29 cellular contexts compared by ENCODE assay signal in genomic region chr14:104957146-104958113, GRCh38. TPM values are rescaled to one million over a fixed set of nuclear protein-coding genes. Genes with fewer than 3 reads are reported as not detected.
DNase-seq lines count a peak whose midpoint lies in the region; ATAC-seq, FAIRE-seq and TF ChIP-seq lines count a peak whose summit lies in the region.
"Had no signal": no experiment of that assay in that cellular context is flagged by ENCODE, and none has a peak within 500 bp of the region (broad histone marks: within the 10 kb centered on the region; RNA-seq: fewer than 3 reads in every experiment).

No MANE protein-coding gene starts in this region.

- no peaks in the 10 kb centered on the region for H3K4me1 ChIP-seq in HepG2 (ENCODE audit: insufficient read depth, low read length)
- H3K4me1 ChIP-seq: heart left ventricle, SJSA1, tibial nerve had no signal

- no peak for TF ChIP-seq CTCF in natural killer cell (IDR thresholded peaks at IDR 0.05)
- no peak for TF ChIP-seq CTCF in HepG2 (CRISPR knock-in tag; IDR thresholded peaks at IDR 0.05)

- WGBS in HepG2 (ENCODE audit: low lambda C conversion rate) = 23% methylated on average over 12 of the region's 25 CpGs

- no TSS peak for BruUV-seq in HepG2 (replicated peaks; lab: Mats Ljungman, UMichigan)

- no peak overlapping the region for H3K4me2 ChIP-seq in HepG2 (ENCODE audit: low read depth, low read length)
- H3K4me2 ChIP-seq: BLaER1 treated with 17β-estradiol and CSF1 and Interleukin-3, amounts not matched to agents 10 nM and 100 nM had no signal

- H2AFZ ChIP-seq in HepG2 (ENCODE audit: low read length) = no peak overlapping the region

- no peaks in the 10 kb centered on the region for H4K20me1 ChIP-seq in HepG2 (ENCODE audit: insufficient read depth, low read length)

- H3K4me3 ChIP-seq in HepG2 (replicated peaks in 1 of 3; ENCODE audit: insufficient read depth in 1 of 3, low read depth in 2 of 3, low read length in 3 of 3) = no peak overlapping the region
- H3K4me3 ChIP-seq: BLaER1 treated with 17β-estradiol and CSF1 and Interleukin-3, amounts not matched to agents 10 nM and 100 nM; HAP-1; heart left ventricle; ovary; SJSA1; tibial nerve had no signal

- FAIRE-seq in HepG2 (lab: Jason Lieb, UNC) = no peak
- FAIRE-seq: colon had no signal

- peaks cover 18 to 19% of the 10 kb centered on the region in 2 donors for H3K27me3 Mint-ChIP-seq in natural killer cell treated with Interleukin-12 subunit alpha and Interleukin-12 subunit beta and Interleukin-15 and Interleukin-18, amount 100 ng/mL, for 72 hours
- H3K27me3 Mint-ChIP-seq in natural killer cell (ENCODE audit: low read depth in 2 of 2) = peaks cover 8 to 14% of the 10 kb centered on the region in 2 donors

- no peak for TF ChIP-seq POLR2A in HepG2 (IDR thresholded peaks at IDR 0.05; ENCODE audit: insufficient read depth in 1 of 2, low read depth in 2 of 2, low read length in 2 of 2)

- H3K9ac ChIP-seq in HepG2 (ENCODE audit: insufficient read depth, low read depth, low read length) = no peak overlapping the region
- H3K9ac ChIP-seq: BLaER1 treated with 17β-estradiol and CSF1 and Interleukin-3, amounts not matched to agents 10 nM and 100 nM had no signal

- peaks cover 4 to 55% of the 10 kb centered on the region in 2 experiments; a peak in 4 of 5 replicates for H3K27me3 ChIP-seq in HepG2 (ENCODE audit: control insufficient read depth in 1 of 2, insufficient read depth in 2 of 2, low read length in 2 of 2)
- H3K27me3 ChIP-seq: BLaER1 treated with 17β-estradiol and CSF1 and Interleukin-3, amounts not matched to agents 10 nM and 100 nM; ovary; SJSA1 had no signal

- H3K27ac ChIP-seq in HepG2 (ENCODE audit: extremely low read length, insufficient read depth, low read length) = no peak overlapping the region
- H3K27ac ChIP-seq: BLaER1 treated with 17β-estradiol and CSF1 and Interleukin-3, amounts not matched to agents 10 nM and 100 nM; heart left ventricle; ovary; SJSA1; tibial nerve had no signal

- in situ Hi-C loops in HepG2 (cut with HindIII; ENCODE audit: extremely low pct_ligation_motif_present, low pct_unique_long_range_greater_than_20kb) = no loop called here

- POLR2A ChIA-PET in HepG2 (lab: Yijun Ruan, JAX) = no interaction called here

- no peak overlapping the region for H3K27ac Mint-ChIP-seq in natural killer cell treated with Interleukin-12 subunit alpha and Interleukin-12 subunit beta and Interleukin-15 and Interleukin-18, amount 100 ng/mL, for 72 hours
- no peak overlapping the region for H3K27ac Mint-ChIP-seq in natural killer cell
- H3K27ac Mint-ChIP-seq: activated naive CD4-positive, alpha-beta T cell treated with anti-CD3 and anti-CD28 coated beads for 36 hours had no signal

- ATAC-seq in natural killer cell treated with Interleukin-12 subunit alpha and Interleukin-12 subunit beta and Interleukin-15 and Interleukin-18, amount 100 ng/mL, for 72 hours = peak; percentile 40 to 56
- ATAC-seq in natural killer cell (no peak), esophagus mucosa (peak; percentile 33), HepG2 (peak; percentile 48), GM21717 (IDR thresholded peaks at IDR 0.05; ENCODE audit: unreplicated experiment) (no peak)
- ATAC-seq: Panc1 had no signal

- CTCF ChIA-PET in HepG2 (lab: Yijun Ruan, JAX; ENCODE audit: low intra/inter-chr PET ratio, low total read pairs) = no interaction called here

- no peaks in the 10 kb centered on the region for H3K4me1 Mint-ChIP-seq in natural killer cell treated with Interleukin-12 subunit alpha and Interleukin-12 subunit beta and Interleukin-15 and Interleukin-18, amount 100 ng/mL, for 72 hours (ENCODE audit: low read depth in 2 of 2)
- no peaks in the 10 kb centered on the region for H3K4me1 Mint-ChIP-seq in natural killer cell
- H3K4me1 Mint-ChIP-seq: naive B cell had no signal

- H3K36me3 Mint-ChIP-seq in natural killer cell treated with Interleukin-12 subunit alpha and Interleukin-12 subunit beta and Interleukin-15 and Interleukin-18, amount 100 ng/mL, for 72 hours = no peaks in the 10 kb centered on the region
- no peaks in the 10 kb centered on the region for H3K36me3 Mint-ChIP-seq in natural killer cell
- H3K36me3 Mint-ChIP-seq: naive B cell had no signal

- TF ChIP-seq EP300 in HepG2 (IDR thresholded peaks at IDR 0.05; ENCODE audit: low read depth in 2 of 2, low read length in 2 of 2) = no peak
- TF ChIP-seq EP300 in HepG2 (CRISPR knock-in tag; IDR thresholded peaks at IDR 0.05; ENCODE audit: borderline replicate concordance) = no peak

- no peaks in the 10 kb centered on the region for H3K9me3 ChIP-seq in HepG2 (ENCODE audit: low read length)
- H3K9me3 ChIP-seq: BLaER1 treated with 17β-estradiol and CSF1 and Interleukin-3, amounts not matched to agents 10 nM and 100 nM; HAP-1; heart left ventricle; ovary; SJSA1 had no signal

- no peak for TF ChIP-seq RAD21 in HepG2 (CRISPR knock-in tag; IDR thresholded peaks at IDR 0.05)

- no peaks in the 10 kb centered on the region for H3K9me3 Mint-ChIP-seq in natural killer cell treated with Interleukin-12 subunit alpha and Interleukin-12 subunit beta and Interleukin-15 and Interleukin-18, amount 100 ng/mL, for 72 hours
- no peaks in the 10 kb centered on the region for H3K9me3 Mint-ChIP-seq in natural killer cell
- H3K9me3 Mint-ChIP-seq: activated naive CD4-positive, alpha-beta T cell treated with anti-CD3 and anti-CD28 coated beads for 36 hours; naive B cell had no signal

- H3K4me3 Mint-ChIP-seq in natural killer cell treated with Interleukin-12 subunit alpha and Interleukin-12 subunit beta and Interleukin-15 and Interleukin-18, amount 100 ng/mL, for 72 hours = no peak overlapping the region
- no peak overlapping the region for H3K4me3 Mint-ChIP-seq in natural killer cell
- H3K4me3 Mint-ChIP-seq: activated naive CD4-positive, alpha-beta T cell treated with anti-CD3 and anti-CD28 coated beads for 36 hours; naive B cell had no signal

- H3K36me3 ChIP-seq in HepG2 (replicated peaks in 1 of 2; ENCODE audit: control insufficient read depth in 1 of 2, insufficient read depth in 2 of 2, low read length in 2 of 2) = no peaks in the 10 kb centered on the region
- H3K36me3 ChIP-seq: BLaER1 treated with 17β-estradiol and CSF1 and Interleukin-3, amounts not matched to agents 10 nM and 100 nM; HAP-1; heart left ventricle; ovary; SJSA1 had no signal

- intact Hi-C loops in natural killer cell (cut with micrococcal nuclease) = no loop called here
- intact Hi-C loops in HepG2 (cut with micrococcal nuclease; ENCODE audit: unreplicated experiment) = no loop called here

- H3K79me2 ChIP-seq in HepG2 (ENCODE audit: insufficient read depth, low read length) = no peaks in the 10 kb centered on the region

- DNase-seq in natural killer cell treated with Interleukin-12 subunit alpha and Interleukin-12 subunit beta and Interleukin-15 and Interleukin-18, amount 100 ng/mL, for 72 hours (ENCODE audit: low spot score) = no peak
- DNase-seq in natural killer cell = no peak
- DNase-seq in HepG2 (ENCODE audit: low spot score) = no peak
- DNase-seq in activated CD4-positive, alpha-beta T cell treated with anti-CD3 and anti-CD28 coated beads, Interleukin-2, amount 50 U/mL, for 48 hours = no peak
- DNase-seq in NCI-H526 treated with DMSO at 0.1 percent for 48 hours (lab: John Stamatoyannopoulos, UW) = no peak
- DNase-seq in NCI-H1092 treated with DMSO at 0.1 percent for 48 hours (lab: John Stamatoyannopoulos, UW) = no peak
- DNase-seq: ACHN; activated CD4-positive, alpha-beta T cell treated with anti-CD3 and anti-CD28 coated beads, Interleukin-2, amount 50 U/mL, for 4 hours; activated naive CD4-positive, alpha-beta T cell treated with anti-CD3 and anti-CD28 coated beads for 36 hours; amniotic stem cell; COR-L47; DMS79 treated with DMSO at 0.1 percent for 48 hours; effector CD4-positive, alpha-beta T cell; kidney glomerular epithelial cell; naive B cell; NCI-H1417 treated with DMSO at 0.1 percent for 48 hours; NCI-H510A treated with DMSO at 0.1 percent for 48 hours had no signal

RNA-seq across cellular contexts. Expression of gene AHNAK2, which starts 20.7 kb away (rescaled TPM):
- total RNA-seq in natural killer cell treated with Interleukin-12 subunit alpha and Interleukin-12 subunit beta and Interleukin-15 and Interleukin-18, amount 100 ng/mL, for 72 hours = not detected
- total RNA-seq in natural killer cell (under 1 TPM in 1 of 3 donors, not detected in 2; 0.05 TPM), esophagus mucosa (184 TPM), HepG2 (2016; rRNA removed; fragmentation: Illumina TruSeq; extraction: Trizol) (0.15 and 0.18 TPM in 2 replicates)
- total RNA-seq in HepG2 (2016; cell fraction: cytosol; rRNA removed; fragmentation: Illumina TruSeq; extraction: Trizol; ENCODE audit: low read depth) = not detected in 2 replicates
- total RNA-seq in HepG2 (2016; cell fraction: insoluble cytoplasmic fraction; rRNA removed; fragmentation: Illumina TruSeq; extraction: Trizol) = 0.10 and 0.11 TPM in 2 replicates
- total RNA-seq in HepG2 (2016; cell fraction: membrane; rRNA removed; fragmentation: Illumina TruSeq; extraction: Trizol) = 0.06 and 0.07 TPM in 2 replicates
- total RNA-seq in HepG2 (2016; cell fraction: nucleus; rRNA removed; fragmentation: Illumina TruSeq; extraction: Trizol) = 0.53 and 0.68 TPM in 2 replicates
- polyA plus RNA-seq in HepG2 (2011; rRNA removed) = 0.10 and 0.11 TPM in 2 replicates
- polyA plus RNA-seq in HepG2 (2011; cell fraction: cytosol; rRNA removed) = 0.08 and 0.09 TPM in 2 replicates
- 0.28 and 0.37 TPM in 2 replicates for polyA plus RNA-seq in HepG2 (2011; cell fraction: nucleus; rRNA removed)
- 0.04 TPM in 2 replicates for polyA plus RNA-seq in HepG2 (2012)
- not detected in 2 replicates for polyA plus RNA-seq in HepG2 (2016; cell fraction: cytosol; fragmentation: Illumina TruSeq; extraction: Trizol; ENCODE audit: low read depth)
- 0.07 and 0.11 TPM in 2 replicates for polyA plus RNA-seq in HepG2 (2016; cell fraction: insoluble cytoplasmic fraction; fragmentation: Illumina TruSeq; extraction: Trizol; ENCODE audit: low read depth)
- polyA plus RNA-seq in HepG2 (2016; cell fraction: membrane; fragmentation: Illumina TruSeq; extraction: Trizol; ENCODE audit: low read depth) = not detected in 2 replicates
- polyA plus RNA-seq in HepG2 (2016; cell fraction: nucleus; fragmentation: Illumina TruSeq; extraction: Trizol; ENCODE audit: insufficient read depth, low read depth) = 0.57 and 0.65 TPM in 2 replicates
- polyA minus RNA-seq in HepG2 (2011; rRNA and poly(A)+ RNA removed; ENCODE audit: low replicate concordance) = 0.34 and 31.9 TPM in 2 replicates
- 0.30 and 0.35 TPM in 2 replicates for polyA minus RNA-seq in HepG2 (2011; cell fraction: cytosol; rRNA and poly(A)+ RNA removed)
- polyA minus RNA-seq in HepG2 (2011; cell fraction: nucleus; rRNA and poly(A)+ RNA removed) = 0.39 and 0.62 TPM in 2 replicates

RNA-seq across cellular contexts. Expression of gene CLBA1, which starts 28.2 kb away (rescaled TPM):
- total RNA-seq in natural killer cell treated with Interleukin-12 subunit alpha and Interleukin-12 subunit beta and Interleukin-15 and Interleukin-18, amount 100 ng/mL, for 72 hours = 1 to 10 TPM; 1.2 to 1.5 TPM
- 1 to 10 TPM; 1.2 to 1.8 (median 1.3) TPM for total RNA-seq in natural killer cell
- 8.2 TPM for total RNA-seq in esophagus mucosa
- 1.4 and 1.5 TPM in 2 replicates for total RNA-seq in HepG2 (2016; rRNA removed; fragmentation: Illumina TruSeq; extraction: Trizol)
- 0.44 and 0.71 TPM in 2 replicates for total RNA-seq in HepG2 (2016; cell fraction: cytosol; rRNA removed; fragmentation: Illumina TruSeq; extraction: Trizol; ENCODE audit: low read depth)
- 1.4 and 1.7 TPM in 2 replicates for total RNA-seq in HepG2 (2016; cell fraction: insoluble cytoplasmic fraction; rRNA removed; fragmentation: Illumina TruSeq; extraction: Trizol)
- 0.99 and 1.0 TPM in 2 replicates for total RNA-seq in HepG2 (2016; cell fraction: membrane; rRNA removed; fragmentation: Illumina TruSeq; extraction: Trizol)
- total RNA-seq in HepG2 (2016; cell fraction: nucleus; rRNA removed; fragmentation: Illumina TruSeq; extraction: Trizol) = 1.7 and 2.1 TPM in 2 replicates
- 1.2 and 1.3 TPM in 2 replicates for polyA plus RNA-seq in HepG2 (2011; rRNA removed)
- 0.75 and 0.95 TPM in 2 replicates for polyA plus RNA-seq in HepG2 (2011; cell fraction: cytosol; rRNA removed)
- polyA plus RNA-seq in HepG2 (2011; cell fraction: nucleus; rRNA removed) = 2.8 and 3.0 TPM in 2 replicates
- polyA plus RNA-seq in HepG2 (2012) = 0.49 and 0.51 TPM in 2 replicates
- polyA plus RNA-seq in HepG2 (2016; cell fraction: cytosol; fragmentation: Illumina TruSeq; extraction: Trizol; ENCODE audit: low read depth) = 0.28 and 0.33 TPM in 2 replicates
- 1.3 and 1.7 TPM in 2 replicates for polyA plus RNA-seq in HepG2 (2016; cell fraction: insoluble cytoplasmic fraction; fragmentation: Illumina TruSeq; extraction: Trizol; ENCODE audit: low read depth)
- 0.65 and 0.66 TPM in 2 replicates for polyA plus RNA-seq in HepG2 (2016; cell fraction: membrane; fragmentation: Illumina TruSeq; extraction: Trizol; ENCODE audit: low read depth)
- polyA plus RNA-seq in HepG2 (2016; cell fraction: nucleus; fragmentation: Illumina TruSeq; extraction: Trizol; ENCODE audit: insufficient read depth, low read depth) = 1.8 and 3.1 TPM in 2 replicates
- polyA minus RNA-seq in HepG2 (2011; rRNA and poly(A)+ RNA removed; ENCODE audit: low replicate concordance) = 0.44 and 7.1 TPM in 2 replicates
- polyA minus RNA-seq in HepG2 (2011; cell fraction: cytosol; rRNA and poly(A)+ RNA removed) = 1.1 TPM in 1 of 2 replicates, not detected in the other
- polyA minus RNA-seq in HepG2 (2011; cell fraction: nucleus; rRNA and poly(A)+ RNA removed) = 0.90 and 1.1 TPM in 2 replicates

RNA-seq across cellular contexts. Expression of gene PLD4, which starts 32.8 kb away (rescaled TPM):
- not detected for total RNA-seq in natural killer cell treated with Interleukin-12 subunit alpha and Interleukin-12 subunit beta and Interleukin-15 and Interleukin-18, amount 100 ng/mL, for 72 hours
- total RNA-seq in natural killer cell = 1 to 10 TPM; 1.7 to 7.2 (median 2.9) TPM
- 0.80 TPM for total RNA-seq in esophagus mucosa
- total RNA-seq in HepG2 (2016; rRNA removed; fragmentation: Illumina TruSeq; extraction: Trizol) = not detected in 2 replicates
- total RNA-seq in HepG2 (2016; cell fraction: cytosol; rRNA removed; fragmentation: Illumina TruSeq; extraction: Trizol; ENCODE audit: low read depth) = not detected in 2 replicates
- not detected in 2 replicates for total RNA-seq in HepG2 (2016; cell fraction: insoluble cytoplasmic fraction; rRNA removed; fragmentation: Illumina TruSeq; extraction: Trizol)
- total RNA-seq in HepG2 (2016; cell fraction: membrane; rRNA removed; fragmentation: Illumina TruSeq; extraction: Trizol) = not detected in 2 replicates
- not detected in 2 replicates for total RNA-seq in HepG2 (2016; cell fraction: nucleus; rRNA removed; fragmentation: Illumina TruSeq; extraction: Trizol)
- not detected in 2 replicates for polyA plus RNA-seq in HepG2 (2011; rRNA removed)
- not detected in 2 replicates for polyA plus RNA-seq in HepG2 (2011; cell fraction: cytosol; rRNA removed)
- polyA plus RNA-seq in HepG2 (2011; cell fraction: nucleus; rRNA removed) = not detected in 2 replicates
- not detected in 2 replicates for polyA plus RNA-seq in HepG2 (2012)
- polyA plus RNA-seq in HepG2 (2016; cell fraction: cytosol; fragmentation: Illumina TruSeq; extraction: Trizol; ENCODE audit: low read depth) = not detected in 2 replicates
- polyA plus RNA-seq in HepG2 (2016; cell fraction: insoluble cytoplasmic fraction; fragmentation: Illumina TruSeq; extraction: Trizol; ENCODE audit: low read depth) = not detected in 2 replicates
- not detected in 2 replicates for polyA plus RNA-seq in HepG2 (2016; cell fraction: membrane; fragmentation: Illumina TruSeq; extraction: Trizol; ENCODE audit: low read depth)
- polyA plus RNA-seq in HepG2 (2016; cell fraction: nucleus; fragmentation: Illumina TruSeq; extraction: Trizol; ENCODE audit: insufficient read depth, low read depth) = not detected in 2 replicates
- polyA minus RNA-seq in HepG2 (2011; rRNA and poly(A)+ RNA removed; ENCODE audit: low replicate concordance) = 0.02 TPM in 1 of 2 replicates, not detected in the other
- not detected in 2 replicates for polyA minus RNA-seq in HepG2 (2011; cell fraction: cytosol; rRNA and poly(A)+ RNA removed)
- polyA minus RNA-seq in HepG2 (2011; cell fraction: nucleus; rRNA and poly(A)+ RNA removed) = not detected in 2 replicates
- total RNA-seq: activated naive CD4-positive, alpha-beta T cell treated with anti-CD3 and anti-CD28 coated beads for 36 hours; fibroblast of villous mesenchyme; M059J; SJSA1 had no signal

Comparison
In these comparisons a context has a peak if more than half of its experiments do, and no peak if none do; other contexts are left out.
1. ATAC-seq: peak in natural killer cell treated with Interleukin-12 subunit alpha and Interleukin-12 subunit beta and Interleukin-15 and Interleukin-18, amount 100 ng/mL, for 72 hours (2 of 2), esophagus mucosa (single experiment) and HepG2 (single experiment); none in natural killer cell (0 of 3) and GM21717 (single experiment).
2. RNA of gene AHNAK2, which starts 20.7 kb away (total RNA-seq): 184 TPM in esophagus mucosa (single experiment); 0.06 to 0.68 TPM in HepG2, not detected in natural killer cell treated with Interleukin-12 subunit alpha and Interleukin-12 subunit beta and Interleukin-15 and Interleukin-18, amount 100 ng/mL, for 72 hours and 0.05 TPM in natural killer cell; every median in the first group is over 100 times any median in the second.